ENCODE assay signal across 1 cellular context in the genomic region with DNA sequence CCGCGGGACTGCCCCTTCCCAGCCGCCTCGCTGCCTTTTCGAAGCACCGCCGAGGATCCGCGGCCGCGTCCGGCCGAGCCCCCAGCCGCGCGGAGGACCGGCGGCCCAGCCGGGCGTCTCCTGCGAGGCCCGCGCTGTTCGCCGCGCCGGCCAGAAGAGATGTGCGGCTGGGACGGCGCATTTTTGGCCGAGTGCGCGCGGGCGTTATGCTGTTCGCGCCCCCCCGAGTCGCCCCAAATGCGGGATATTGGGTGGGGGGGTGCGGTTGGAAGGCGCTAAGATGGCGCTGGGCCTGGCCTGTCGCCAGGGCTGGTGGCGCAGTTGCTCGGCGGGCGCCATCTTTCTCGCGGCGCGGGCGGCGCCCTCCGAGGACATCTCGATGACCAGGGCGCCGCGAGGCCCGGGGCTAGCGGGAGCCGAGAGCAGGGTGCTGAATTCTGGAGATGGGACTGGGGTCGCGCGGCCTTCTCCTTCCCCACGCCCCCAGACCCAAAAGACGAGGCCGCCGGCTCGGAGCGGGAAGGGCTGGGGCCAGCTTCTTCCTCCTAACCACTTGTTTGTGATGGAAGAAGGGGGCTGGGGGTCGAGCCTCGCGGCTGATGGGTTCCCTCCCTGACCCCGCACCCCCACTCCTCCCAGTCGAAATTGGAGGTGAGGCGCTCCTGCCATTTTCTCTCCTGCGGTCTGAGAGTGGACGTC.
TF ChIP-seq lines count a peak whose summit lies in the region.

No MANE protein-coding gene starts in this region.

TF ChIP-seq in K562, 482 proteins besides CTCF, POLR2A, EP300 and RAD21 (continued from another document and continues in another):
- TF ChIP-seq, protein P1, sequence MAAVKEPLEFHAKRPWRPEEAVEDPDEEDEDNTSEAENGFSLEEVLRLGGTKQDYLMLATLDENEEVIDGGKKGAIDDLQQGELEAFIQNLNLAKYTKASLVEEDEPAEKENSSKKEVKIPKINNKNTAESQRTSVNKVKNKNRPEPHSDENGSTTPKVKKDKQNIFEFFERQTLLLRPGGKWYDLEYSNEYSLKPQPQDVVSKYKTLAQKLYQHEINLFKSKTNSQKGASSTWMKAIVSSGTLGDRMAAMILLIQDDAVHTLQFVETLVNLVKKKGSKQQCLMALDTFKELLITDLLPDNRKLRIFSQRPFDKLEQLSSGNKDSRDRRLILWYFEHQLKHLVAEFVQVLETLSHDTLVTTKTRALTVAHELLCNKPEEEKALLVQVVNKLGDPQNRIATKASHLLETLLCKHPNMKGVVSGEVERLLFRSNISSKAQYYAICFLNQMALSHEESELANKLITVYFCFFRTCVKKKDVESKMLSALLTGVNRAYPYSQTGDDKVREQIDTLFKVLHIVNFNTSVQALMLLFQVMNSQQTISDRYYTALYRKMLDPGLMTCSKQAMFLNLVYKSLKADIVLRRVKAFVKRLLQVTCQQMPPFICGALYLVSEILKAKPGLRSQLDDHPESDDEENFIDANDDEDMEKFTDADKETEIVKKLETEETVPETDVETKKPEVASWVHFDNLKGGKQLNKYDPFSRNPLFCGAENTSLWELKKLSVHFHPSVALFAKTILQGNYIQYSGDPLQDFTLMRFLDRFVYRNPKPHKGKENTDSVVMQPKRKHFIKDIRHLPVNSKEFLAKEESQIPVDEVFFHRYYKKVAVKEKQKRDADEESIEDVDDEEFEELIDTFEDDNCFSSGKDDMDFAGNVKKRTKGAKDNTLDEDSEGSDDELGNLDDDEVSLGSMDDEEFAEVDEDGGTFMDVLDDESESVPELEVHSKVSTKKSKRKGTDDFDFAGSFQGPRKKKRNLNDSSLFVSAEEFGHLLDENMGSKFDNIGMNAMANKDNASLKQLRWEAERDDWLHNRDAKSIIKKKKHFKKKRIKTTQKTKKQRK (IDR thresholded peaks at IDR 0.05; ENCODE audit: borderline replicate concordance, low read depth, low read length): no peak
- TF ChIP-seq RBM34 (IDR thresholded peaks at IDR 0.05; ENCODE audit: borderline replicate concordance, insufficient read depth, low read length) (0 out of 2 replicates have a peak, but pooled peaks have one; percentile 53), TCFL5 (CRISPR knock-in tag; conservative IDR thresholded peaks at IDR 0.05) (no peak), RFX1 (IDR thresholded peaks at IDR 0.05) (no peak), SMAD3 (CRISPR knock-in tag; conservative IDR thresholded peaks at IDR 0.05) (peak; percentile 80; the same call in 1 of the 2 replicates), DPF2 (IDR thresholded peaks at IDR 0.05) (peak; percentile 31; the same call in 1 of the 2 replicates), ZNF589 (CRISPR knock-in tag; IDR thresholded peaks at IDR 0.05; ENCODE audit: low read depth) (peak; percentile 77), ZBED1 (IDR thresholded peaks at IDR 0.05) (peak; percentile 56; the same call in 1 of the 2 replicates), GATAD2B (IDR thresholded peaks at IDR 0.05; ENCODE audit: borderline replicate concordance) (peak; percentile 82), ZNF384 (IDR thresholded peaks at IDR 0.05; ENCODE audit: low read depth, low read length) (no peak; the same call in 1 of the 2 replicates), ZFX (CRISPR knock-in tag; IDR thresholded peaks at IDR 0.05) (peak; percentile 95), CEBPG (CRISPR knock-in tag; IDR thresholded peaks at IDR 0.05) (peak; percentile 9; the same call in 1 of the 2 replicates), CEBPG (tag; conservative IDR thresholded peaks at IDR 0.05 in 1 of 2, IDR thresholded peaks at IDR 0.05 in 1 of 2) (no peak), KAT2B (IDR thresholded peaks at IDR 0.05; ENCODE audit: low read depth, low read length) (no peak), ZNF644 (tag; IDR thresholded peaks at IDR 0.05; ENCODE audit: low read depth) (peak; percentile 91), PHB2 (IDR thresholded peaks at IDR 0.05; ENCODE audit: low read depth) (no peak), XRCC3 (IDR thresholded peaks at IDR 0.05) (no peak), HMGN3 (IDR thresholded peaks at IDR 0.05; ENCODE audit: borderline replicate concordance, extremely low read depth, insufficient read length, low read depth, low read length) (peak; percentile 79), RAD51 (IDR thresholded peaks at IDR 0.05; ENCODE audit: borderline replicate concordance, low read depth) (0 out of 2 replicates have a peak, but pooled peaks have one; percentile 6), DIDO1 (tag; IDR thresholded peaks at IDR 0.05; ENCODE audit: low read depth) (no peak), ARID1B (IDR thresholded peaks at IDR 0.05) (peak; percentile 36; the same call in 1 of the 2 replicates), KAT8 (IDR thresholded peaks at IDR 0.05; ENCODE audit: low read depth) (no peak), ZNF263 (CRISPR knock-in tag; IDR thresholded peaks at IDR 0.05; ENCODE audit: borderline replicate concordance) (peak; percentile 69; the same call in 1 of the 2 replicates)
- TF ChIP-seq, protein P2, sequence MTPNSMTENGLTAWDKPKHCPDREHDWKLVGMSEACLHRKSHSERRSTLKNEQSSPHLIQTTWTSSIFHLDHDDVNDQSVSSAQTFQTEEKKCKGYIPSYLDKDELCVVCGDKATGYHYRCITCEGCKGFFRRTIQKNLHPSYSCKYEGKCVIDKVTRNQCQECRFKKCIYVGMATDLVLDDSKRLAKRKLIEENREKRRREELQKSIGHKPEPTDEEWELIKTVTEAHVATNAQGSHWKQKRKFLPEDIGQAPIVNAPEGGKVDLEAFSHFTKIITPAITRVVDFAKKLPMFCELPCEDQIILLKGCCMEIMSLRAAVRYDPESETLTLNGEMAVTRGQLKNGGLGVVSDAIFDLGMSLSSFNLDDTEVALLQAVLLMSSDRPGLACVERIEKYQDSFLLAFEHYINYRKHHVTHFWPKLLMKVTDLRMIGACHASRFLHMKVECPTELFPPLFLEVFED (CRISPR knock-in tag; conservative IDR thresholded peaks at IDR 0.05): peak; percentile 80; the same call in 1 of the 2 replicates
- TF ChIP-seq, protein P3, sequence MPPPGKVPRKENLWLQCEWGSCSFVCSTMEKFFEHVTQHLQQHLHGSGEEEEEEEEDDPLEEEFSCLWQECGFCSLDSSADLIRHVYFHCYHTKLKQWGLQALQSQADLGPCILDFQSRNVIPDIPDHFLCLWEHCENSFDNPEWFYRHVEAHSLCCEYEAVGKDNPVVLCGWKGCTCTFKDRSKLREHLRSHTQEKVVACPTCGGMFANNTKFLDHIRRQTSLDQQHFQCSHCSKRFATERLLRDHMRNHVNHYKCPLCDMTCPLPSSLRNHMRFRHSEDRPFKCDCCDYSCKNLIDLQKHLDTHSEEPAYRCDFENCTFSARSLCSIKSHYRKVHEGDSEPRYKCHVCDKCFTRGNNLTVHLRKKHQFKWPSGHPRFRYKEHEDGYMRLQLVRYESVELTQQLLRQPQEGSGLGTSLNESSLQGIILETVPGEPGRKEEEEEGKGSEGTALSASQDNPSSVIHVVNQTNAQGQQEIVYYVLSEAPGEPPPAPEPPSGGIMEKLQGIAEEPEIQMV (tag; conservative IDR thresholded peaks at IDR 0.05; ENCODE audit: low read depth): no peak
- TF ChIP-seq, protein P4, sequence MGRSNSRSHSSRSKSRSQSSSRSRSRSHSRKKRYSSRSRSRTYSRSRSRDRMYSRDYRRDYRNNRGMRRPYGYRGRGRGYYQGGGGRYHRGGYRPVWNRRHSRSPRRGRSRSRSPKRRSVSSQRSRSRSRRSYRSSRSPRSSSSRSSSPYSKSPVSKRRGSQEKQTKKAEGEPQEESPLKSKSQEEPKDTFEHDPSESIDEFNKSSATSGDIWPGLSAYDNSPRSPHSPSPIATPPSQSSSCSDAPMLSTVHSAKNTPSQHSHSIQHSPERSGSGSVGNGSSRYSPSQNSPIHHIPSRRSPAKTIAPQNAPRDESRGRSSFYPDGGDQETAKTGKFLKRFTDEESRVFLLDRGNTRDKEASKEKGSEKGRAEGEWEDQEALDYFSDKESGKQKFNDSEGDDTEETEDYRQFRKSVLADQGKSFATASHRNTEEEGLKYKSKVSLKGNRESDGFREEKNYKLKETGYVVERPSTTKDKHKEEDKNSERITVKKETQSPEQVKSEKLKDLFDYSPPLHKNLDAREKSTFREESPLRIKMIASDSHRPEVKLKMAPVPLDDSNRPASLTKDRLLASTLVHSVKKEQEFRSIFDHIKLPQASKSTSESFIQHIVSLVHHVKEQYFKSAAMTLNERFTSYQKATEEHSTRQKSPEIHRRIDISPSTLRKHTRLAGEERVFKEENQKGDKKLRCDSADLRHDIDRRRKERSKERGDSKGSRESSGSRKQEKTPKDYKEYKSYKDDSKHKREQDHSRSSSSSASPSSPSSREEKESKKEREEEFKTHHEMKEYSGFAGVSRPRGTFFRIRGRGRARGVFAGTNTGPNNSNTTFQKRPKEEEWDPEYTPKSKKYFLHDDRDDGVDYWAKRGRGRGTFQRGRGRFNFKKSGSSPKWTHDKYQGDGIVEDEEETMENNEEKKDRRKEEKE (IDR thresholded peaks at IDR 0.05; ENCODE audit: borderline replicate concordance in 1 of 2, control insufficient read depth in 1 of 2, low read depth in 2 of 2, low read length in 1 of 2): no peak
- TF ChIP-seq, protein P5, sequence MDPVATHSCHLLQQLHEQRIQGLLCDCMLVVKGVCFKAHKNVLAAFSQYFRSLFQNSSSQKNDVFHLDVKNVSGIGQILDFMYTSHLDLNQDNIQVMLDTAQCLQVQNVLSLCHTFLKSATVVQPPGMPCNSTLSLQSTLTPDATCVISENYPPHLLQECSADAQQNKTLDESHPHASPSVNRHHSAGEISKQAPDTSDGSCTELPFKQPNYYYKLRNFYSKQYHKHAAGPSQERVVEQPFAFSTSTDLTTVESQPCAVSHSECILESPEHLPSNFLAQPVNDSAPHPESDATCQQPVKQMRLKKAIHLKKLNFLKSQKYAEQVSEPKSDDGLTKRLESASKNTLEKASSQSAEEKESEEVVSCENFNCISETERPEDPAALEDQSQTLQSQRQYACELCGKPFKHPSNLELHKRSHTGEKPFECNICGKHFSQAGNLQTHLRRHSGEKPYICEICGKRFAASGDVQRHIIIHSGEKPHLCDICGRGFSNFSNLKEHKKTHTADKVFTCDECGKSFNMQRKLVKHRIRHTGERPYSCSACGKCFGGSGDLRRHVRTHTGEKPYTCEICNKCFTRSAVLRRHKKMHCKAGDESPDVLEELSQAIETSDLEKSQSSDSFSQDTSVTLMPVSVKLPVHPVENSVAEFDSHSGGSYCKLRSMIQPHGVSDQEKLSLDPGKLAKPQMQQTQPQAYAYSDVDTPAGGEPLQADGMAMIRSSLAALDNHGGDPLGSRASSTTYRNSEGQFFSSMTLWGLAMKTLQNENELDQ (CRISPR knock-in tag; IDR thresholded peaks at IDR 0.05; ENCODE audit: borderline replicate concordance): no peak
- TF ChIP-seq, protein P6, sequence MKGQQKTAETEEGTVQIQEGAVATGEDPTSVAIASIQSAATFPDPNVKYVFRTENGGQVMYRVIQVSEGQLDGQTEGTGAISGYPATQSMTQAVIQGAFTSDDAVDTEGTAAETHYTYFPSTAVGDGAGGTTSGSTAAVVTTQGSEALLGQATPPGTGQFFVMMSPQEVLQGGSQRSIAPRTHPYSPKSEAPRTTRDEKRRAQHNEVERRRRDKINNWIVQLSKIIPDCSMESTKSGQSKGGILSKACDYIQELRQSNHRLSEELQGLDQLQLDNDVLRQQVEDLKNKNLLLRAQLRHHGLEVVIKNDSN (CRISPR knock-in tag; IDR thresholded peaks at IDR 0.05): peak; percentile 35
- TF ChIP-seq, protein P7, sequence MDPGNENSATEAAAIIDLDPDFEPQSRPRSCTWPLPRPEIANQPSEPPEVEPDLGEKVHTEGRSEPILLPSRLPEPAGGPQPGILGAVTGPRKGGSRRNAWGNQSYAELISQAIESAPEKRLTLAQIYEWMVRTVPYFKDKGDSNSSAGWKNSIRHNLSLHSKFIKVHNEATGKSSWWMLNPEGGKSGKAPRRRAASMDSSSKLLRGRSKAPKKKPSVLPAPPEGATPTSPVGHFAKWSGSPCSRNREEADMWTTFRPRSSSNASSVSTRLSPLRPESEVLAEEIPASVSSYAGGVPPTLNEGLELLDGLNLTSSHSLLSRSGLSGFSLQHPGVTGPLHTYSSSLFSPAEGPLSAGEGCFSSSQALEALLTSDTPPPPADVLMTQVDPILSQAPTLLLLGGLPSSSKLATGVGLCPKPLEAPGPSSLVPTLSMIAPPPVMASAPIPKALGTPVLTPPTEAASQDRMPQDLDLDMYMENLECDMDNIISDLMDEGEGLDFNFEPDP (CRISPR knock-in tag; IDR thresholded peaks at IDR 0.05): peak; percentile 63; the same call in 1 of the 2 replicates
- TF ChIP-seq, protein P8, sequence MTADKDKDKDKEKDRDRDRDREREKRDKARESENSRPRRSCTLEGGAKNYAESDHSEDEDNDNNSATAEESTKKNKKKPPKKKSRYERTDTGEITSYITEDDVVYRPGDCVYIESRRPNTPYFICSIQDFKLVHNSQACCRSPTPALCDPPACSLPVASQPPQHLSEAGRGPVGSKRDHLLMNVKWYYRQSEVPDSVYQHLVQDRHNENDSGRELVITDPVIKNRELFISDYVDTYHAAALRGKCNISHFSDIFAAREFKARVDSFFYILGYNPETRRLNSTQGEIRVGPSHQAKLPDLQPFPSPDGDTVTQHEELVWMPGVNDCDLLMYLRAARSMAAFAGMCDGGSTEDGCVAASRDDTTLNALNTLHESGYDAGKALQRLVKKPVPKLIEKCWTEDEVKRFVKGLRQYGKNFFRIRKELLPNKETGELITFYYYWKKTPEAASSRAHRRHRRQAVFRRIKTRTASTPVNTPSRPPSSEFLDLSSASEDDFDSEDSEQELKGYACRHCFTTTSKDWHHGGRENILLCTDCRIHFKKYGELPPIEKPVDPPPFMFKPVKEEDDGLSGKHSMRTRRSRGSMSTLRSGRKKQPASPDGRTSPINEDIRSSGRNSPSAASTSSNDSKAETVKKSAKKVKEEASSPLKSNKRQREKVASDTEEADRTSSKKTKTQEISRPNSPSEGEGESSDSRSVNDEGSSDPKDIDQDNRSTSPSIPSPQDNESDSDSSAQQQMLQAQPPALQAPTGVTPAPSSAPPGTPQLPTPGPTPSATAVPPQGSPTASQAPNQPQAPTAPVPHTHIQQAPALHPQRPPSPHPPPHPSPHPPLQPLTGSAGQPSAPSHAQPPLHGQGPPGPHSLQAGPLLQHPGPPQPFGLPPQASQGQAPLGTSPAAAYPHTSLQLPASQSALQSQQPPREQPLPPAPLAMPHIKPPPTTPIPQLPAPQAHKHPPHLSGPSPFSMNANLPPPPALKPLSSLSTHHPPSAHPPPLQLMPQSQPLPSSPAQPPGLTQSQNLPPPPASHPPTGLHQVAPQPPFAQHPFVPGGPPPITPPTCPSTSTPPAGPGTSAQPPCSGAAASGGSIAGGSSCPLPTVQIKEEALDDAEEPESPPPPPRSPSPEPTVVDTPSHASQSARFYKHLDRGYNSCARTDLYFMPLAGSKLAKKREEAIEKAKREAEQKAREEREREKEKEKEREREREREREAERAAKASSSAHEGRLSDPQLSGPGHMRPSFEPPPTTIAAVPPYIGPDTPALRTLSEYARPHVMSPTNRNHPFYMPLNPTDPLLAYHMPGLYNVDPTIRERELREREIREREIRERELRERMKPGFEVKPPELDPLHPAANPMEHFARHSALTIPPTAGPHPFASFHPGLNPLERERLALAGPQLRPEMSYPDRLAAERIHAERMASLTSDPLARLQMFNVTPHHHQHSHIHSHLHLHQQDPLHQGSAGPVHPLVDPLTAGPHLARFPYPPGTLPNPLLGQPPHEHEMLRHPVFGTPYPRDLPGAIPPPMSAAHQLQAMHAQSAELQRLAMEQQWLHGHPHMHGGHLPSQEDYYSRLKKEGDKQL (CRISPR knock-in tag; IDR thresholded peaks at IDR 0.05; ENCODE audit: borderline replicate concordance): 0 out of 2 replicates have a peak, but pooled peaks have one; percentile 49
